In genomic region chr6:42026540-42026939, GRCh38 we compare ENCODE assay signal across 15 cellular contexts. TPM values are rescaled to one million over a fixed set of nuclear protein-coding genes. Genes with fewer than 3 reads are reported as not detected.
A peak's percentile ranks its signal among the peaks of the same experiment; 100 is the strongest.
DNase-seq lines count a peak whose midpoint lies in the region; ATAC-seq and TF ChIP-seq lines count a peak whose summit lies in the region.
"Had no signal": no experiment of that assay in that cellular context is flagged by ENCODE, and none has a peak within 500 bp of the region (broad histone marks: within the 10 kb centered on the region; RNA-seq: fewer than 3 reads in every experiment).

No MANE protein-coding gene starts in this region.

- TF ChIP-seq CTCF in upper lobe of right lung (IDR thresholded peaks at IDR 0.05), result no peak

- H3K27me3 Mint-ChIP-seq in activated naive CD4-positive, alpha-beta T cell treated with anti-CD3 and anti-CD28 coated beads, Interleukin-2, amount 50 U/mL, for 24 hours, result no peaks in the 10 kb centered on the region
- H3K27me3 Mint-ChIP-seq in activated CD4-positive, alpha-beta memory T cell treated with anti-CD3 and anti-CD28 coated beads, Interleukin-2, amount 10 ng/mL, durations not matched to agents 7 days and 5 days, result no peaks in the 10 kb centered on the region
- peaks cover under 1 to 3% (median 2%) of the 10 kb centered on the region in 3 donors for H3K27me3 Mint-ChIP-seq in immature natural killer cell (ENCODE audit: low read depth in 3 of 3)

- H3K27me3 ChIP-seq in upper lobe of right lung, result no peaks in the 10 kb centered on the region
- H3K27me3 ChIP-seq: gastrocnemius medialis, MG63 had no signal

- no peaks in the 10 kb centered on the region for H3K9me3 Mint-ChIP-seq in activated naive CD4-positive, alpha-beta T cell treated with anti-CD3 and anti-CD28 coated beads, Interleukin-2, amount 50 U/mL, for 24 hours
- H3K9me3 Mint-ChIP-seq in activated CD4-positive, alpha-beta memory T cell treated with anti-CD3 and anti-CD28 coated beads, Interleukin-2, amount 10 ng/mL, durations not matched to agents 7 days and 5 days, result peaks cover 4% of the 10 kb centered on the region
- H3K9me3 Mint-ChIP-seq in immature natural killer cell, result no peaks in the 10 kb centered on the region

- peaks cover 56% of the 10 kb centered on the region for H3K4me1 ChIP-seq in upper lobe of right lung

- CTCF ChIA-PET in activated CD4-positive, alpha-beta memory T cell treated with anti-CD3 and anti-CD28 coated beads, Interleukin-2, amount 10 ng/mL, durations not matched to agents 7 days and 5 days (lab: Charles Lee), result interaction anchor here (1.2 to 4.1 kb wide), 4 partner anchors 13 to 105 kb away, joined by 4 to 17 read pairs (median 6); partner anchors contain the start of genes BYSL and MED20

- H3K36me3 Mint-ChIP-seq in activated naive CD4-positive, alpha-beta T cell treated with anti-CD3 and anti-CD28 coated beads, Interleukin-2, amount 50 U/mL, for 24 hours, result peaks cover 14% of the 10 kb centered on the region
- H3K36me3 Mint-ChIP-seq in activated CD4-positive, alpha-beta memory T cell treated with anti-CD3 and anti-CD28 coated beads, Interleukin-2, amount 10 ng/mL, durations not matched to agents 7 days and 5 days (ENCODE audit: low read depth), result peaks cover 40% of the 10 kb centered on the region
- H3K36me3 Mint-ChIP-seq in immature natural killer cell, result peaks cover 3 to 6% (median 4%) of the 10 kb centered on the region in 3 donors

- peak overlapping the region; percentile 12 for H3K4me3 Mint-ChIP-seq in activated naive CD4-positive, alpha-beta T cell treated with anti-CD3 and anti-CD28 coated beads, Interleukin-2, amount 50 U/mL, for 24 hours
- H3K4me3 Mint-ChIP-seq in activated CD4-positive, alpha-beta memory T cell treated with anti-CD3 and anti-CD28 coated beads, Interleukin-2, amount 10 ng/mL, durations not matched to agents 7 days and 5 days, result no peak overlapping the region
- H3K4me3 Mint-ChIP-seq in immature natural killer cell, result peak overlapping the region; percentile 80 to 90 (median 86)

- H3K27ac Mint-ChIP-seq in activated naive CD4-positive, alpha-beta T cell treated with anti-CD3 and anti-CD28 coated beads, Interleukin-2, amount 50 U/mL, for 24 hours, result peak overlapping the region; percentile 98
- H3K27ac Mint-ChIP-seq in activated CD4-positive, alpha-beta memory T cell treated with anti-CD3 and anti-CD28 coated beads, Interleukin-2, amount 10 ng/mL, durations not matched to agents 7 days and 5 days, result peak overlapping the region; percentile 67
- H3K27ac Mint-ChIP-seq in immature natural killer cell, result peak overlapping the region; percentile 88 to 99 (median 96)

- H3K4me1 Mint-ChIP-seq in activated naive CD4-positive, alpha-beta T cell treated with anti-CD3 and anti-CD28 coated beads, Interleukin-2, amount 50 U/mL, for 24 hours, result peaks cover 97% of the 10 kb centered on the region
- H3K4me1 Mint-ChIP-seq in activated CD4-positive, alpha-beta memory T cell treated with anti-CD3 and anti-CD28 coated beads, Interleukin-2, amount 10 ng/mL, durations not matched to agents 7 days and 5 days, result peaks cover 85% of the 10 kb centered on the region
- peaks cover 99 to 100% of the 10 kb centered on the region in 2 donors for H3K4me1 Mint-ChIP-seq in immature natural killer cell

- H3K27ac ChIP-seq in upper lobe of right lung, result no peak overlapping the region
- H3K27ac ChIP-seq: gastrocnemius medialis had no signal

- intact Hi-C loops in upper lobe of right lung (cut with DNase I), result no loop called here

- DNase-seq in activated naive CD4-positive, alpha-beta T cell treated with anti-CD3 and anti-CD28 coated beads, Interleukin-2, amount 50 U/mL, for 16 hours, result no peak
- no peak for DNase-seq in activated CD4-positive, alpha-beta memory T cell treated with anti-CD3 and anti-CD28 coated beads, Interleukin-2, amount 10 ng/mL, durations not matched to agents 7 days and 5 days
- DNase-seq in immature natural killer cell (peak in 1 of 3 donors; percentile 22), upper lobe of right lung (no peak), DMS114 treated with DMSO at 0.1 percent for 48 hours (lab: John Stamatoyannopoulos, UW; ENCODE audit: unreplicated experiment) (no peak), mucosa of gallbladder (ENCODE audit: low spot score) (no peak)
- DNase-seq: activated CD4-positive, alpha-beta T cell treated with anti-CD3 and anti-CD28 coated beads, Interleukin-2, amount 50 U/mL, for 1 hour; activated gamma-delta T cell; gastrocnemius medialis; MG63; NCI-H2081; stimulated activated CD4-positive, alpha-beta T cell treated with anti-CD3 and anti-CD28 coated beads, Interleukin-4, amount 100 ng/mL, for 24 hours had no signal

- H3K36me3 ChIP-seq in upper lobe of right lung, result peaks cover 6% of the 10 kb centered on the region
- H3K36me3 ChIP-seq: gastrocnemius medialis, MG63 had no signal

- H3K4me3 ChIP-seq in upper lobe of right lung, result no peak overlapping the region
- H3K4me3 ChIP-seq: gastrocnemius medialis, lung, MG63 had no signal

- H3K9me3 ChIP-seq in upper lobe of right lung, result no peaks in the 10 kb centered on the region
- H3K9me3 ChIP-seq: gastrocnemius medialis, MG63 had no signal

- ATAC-seq in upper lobe of right lung (peak; percentile 11), GM18870 (IDR thresholded peaks at IDR 0.05; ENCODE audit: unreplicated experiment) (no peak)
- ATAC-seq: gastrocnemius medialis had no signal

- POLR2A ChIA-PET in activated CD4-positive, alpha-beta memory T cell treated with anti-CD3 and anti-CD28 coated beads, Interleukin-2, amount 10 ng/mL, durations not matched to agents 7 days and 5 days (lab: Charles Lee), result interaction anchor here (0.7 to 6.4 kb wide), 2 partner anchors 13 to 18 kb away, joined by 4 to 74 read pairs; no protein-coding TSS in a partner anchor

RNA-seq across cellular contexts. Expression of gene TAF8, which starts 23.8 kb away (rescaled TPM):
- 10 to 100 TPM; 48.0 to 55.1 TPM for total RNA-seq in activated CD4-positive, alpha-beta memory T cell treated with anti-CD3 and anti-CD28 coated beads, Interleukin-2, amount 10 ng/mL, durations not matched to agents 7 days and 5 days
- polyA plus RNA-seq in immature natural killer cell, result 10 to 100 TPM in 2 of 3 donors, 1 to 10 TPM in 1; 8.5 to 23.0 (median 14.6) TPM
- total RNA-seq in upper lobe of right lung (31.1 TPM), mucosa of gallbladder (26.3 TPM)
